Comparison of ENCODE assay signal across 16 cellular contexts in genomic region chrX:130726661-130727060, GRCh38.
DNase-seq lines count a peak whose midpoint lies in the region; ATAC-seq and TF ChIP-seq lines count a peak whose summit lies in the region.
"Had no signal": no experiment of that assay in that cellular context is flagged by ENCODE, and none has a peak within 500 bp of the region (broad histone marks: within the 10 kb centered on the region; RNA-seq: fewer than 3 reads in every experiment).

No MANE protein-coding gene starts in this region.

- H3K9me3 ChIP-seq in RWPE2 (ENCODE audit: severe bottlenecking) (no peaks in the 10 kb centered on the region), MM.1S (replicated peaks; ENCODE audit: insufficient read depth, low read length) (no peaks in the 10 kb centered on the region)

- H3K79me2 ChIP-seq in MM.1S (ENCODE audit: low read length): no peaks in the 10 kb centered on the region

- ATAC-seq in RWPE2 (ENCODE audit: low read depth): peak; percentile 58; the same call in 1 of the 3 replicates
- no peak for ATAC-seq in HG03135 (IDR thresholded peaks at IDR 0.05; ENCODE audit: unreplicated experiment)
- ATAC-seq: left colon had no signal

- no peak for TF ChIP-seq CTCF in RWPE2 (IDR thresholded peaks at IDR 0.05; ENCODE audit: poor library complexity, severe bottlenecking)
- TF ChIP-seq CTCF in MM.1S (IDR thresholded peaks at IDR 0.05; ENCODE audit: low read length): no peak

- H3K4me1 ChIP-seq in RWPE2 (ENCODE audit: insufficient read depth, poor library complexity, severe bottlenecking) (no peaks in the 10 kb centered on the region), MM.1S (ENCODE audit: low read length) (no peaks in the 10 kb centered on the region)

- H3K36me3 ChIP-seq in RWPE2 (ENCODE audit: low read depth) (no peaks in the 10 kb centered on the region), MM.1S (replicated peaks; ENCODE audit: insufficient read depth, low read length) (no peaks in the 10 kb centered on the region)

- H3K27ac ChIP-seq in RWPE2 (ENCODE audit: poor library complexity, severe bottlenecking) (no peak overlapping the region), MM.1S (ENCODE audit: low read length) (no peak overlapping the region)

- no peaks in the 10 kb centered on the region for H3K9me2 ChIP-seq in MM.1S (replicated peaks; ENCODE audit: insufficient read depth, low read length)

- no peak overlapping the region for H3K4me3 ChIP-seq in RWPE2 (ENCODE audit: severe bottlenecking)
- no peak overlapping the region for H3K4me3 ChIP-seq in skeletal muscle cell (ENCODE audit: low read depth, low read length)
- no peak overlapping the region for H3K4me3 ChIP-seq in MM.1S (ENCODE audit: low read length)

- no peak overlapping the region for H2AFZ ChIP-seq in MM.1S (ENCODE audit: low read length)

- H3K27me3 ChIP-seq in RWPE2 (ENCODE audit: insufficient read depth, poor library complexity, severe bottlenecking) (no peaks in the 10 kb centered on the region), MM.1S (replicated peaks; ENCODE audit: insufficient read depth, low read length) (no peaks in the 10 kb centered on the region)

- no peaks in the 10 kb centered on the region for H3F3A ChIP-seq in MM.1S (ENCODE audit: insufficient read depth, low read length)

- peak; percentile 20 for DNase-seq in HS-5 (ENCODE audit: low read depth)
- DNase-seq in RWPE2 (ENCODE audit: low spot score): no peak
- DNase-seq in fibroblast of peridontal ligament (ENCODE audit: extremely low read depth): peak; percentile 63
- DNase-seq in skeletal muscle cell (ENCODE audit: low read depth): peak; percentile 55
- no peak for DNase-seq in MM.1S
- DNase-seq in NCI-H510A (lab: John Stamatoyannopoulos, UW): no peak
- no peak for DNase-seq in ureter (ENCODE audit: low spot score)
- DNase-seq: activated T-cell treated with anti-CD3 and anti-CD28 coated beads, Interleukin-2, amount 50 U/mL, for 24 hours; effector memory CD4-positive, alpha-beta T cell; left colon; naive B cell; NCI-H226; OCI-M1; retina; stimulated activated naive CD4-positive, alpha-beta T cell had no signal

- H3K9ac ChIP-seq in MM.1S (ENCODE audit: low read length): no peak overlapping the region

- no peaks in the 10 kb centered on the region for H4K20me1 ChIP-seq in MM.1S (ENCODE audit: insufficient read depth, low read length)

- no peak overlapping the region for H3K4me2 ChIP-seq in MM.1S (ENCODE audit: low read depth, low read length)

Comparison
In these comparisons a context has a peak if more than half of its experiments do, and no peak if none do; other contexts are left out.
1. DNase-seq: peak in HS-5 (single experiment), fibroblast of peridontal ligament (single experiment) and skeletal muscle cell (single experiment); none in RWPE2 (single experiment), MM.1S (single experiment), NCI-H510A (single experiment) and ureter (single experiment).